8 cellular contexts compared by ENCODE assay signal in genomic region chr9:93094294-93095204, GRCh38. TPM values are rescaled to one million over a fixed set of nuclear protein-coding genes. Genes with fewer than 3 reads are reported as not detected.
DNase-seq lines count a peak whose midpoint lies in the region; ATAC-seq, FAIRE-seq and TF ChIP-seq lines count a peak whose summit lies in the region.

No MANE protein-coding gene starts in this region.

- ATAC-seq in HG02884 (IDR thresholded peaks at IDR 0.05; ENCODE audit: unreplicated experiment) (no peak), GM21825 (IDR thresholded peaks at IDR 0.05; ENCODE audit: unreplicated experiment) (no peak)

- peaks cover 77% of the 10 kb centered on the region for H3K4me1 Mint-ChIP-seq in activated naive CD8-positive, alpha-beta T cell treated with anti-CD3 and anti-CD28 coated beads for 36 hours

- H3K27ac Mint-ChIP-seq in activated naive CD8-positive, alpha-beta T cell treated with anti-CD3 and anti-CD28 coated beads for 36 hours = peak overlapping the region; percentile 95

- peak overlapping the region; percentile 81 for H3K4me3 Mint-ChIP-seq in activated naive CD8-positive, alpha-beta T cell treated with anti-CD3 and anti-CD28 coated beads for 36 hours

- TF ChIP-seq CTCF in D721Med (IDR thresholded peaks at IDR 0.05; ENCODE audit: insufficient read depth, missing control alignments) = no peak

- H3K27me3 Mint-ChIP-seq in activated naive CD8-positive, alpha-beta T cell treated with anti-CD3 and anti-CD28 coated beads for 36 hours = no peaks in the 10 kb centered on the region

- H3K9me3 Mint-ChIP-seq in activated naive CD8-positive, alpha-beta T cell treated with anti-CD3 and anti-CD28 coated beads for 36 hours = peaks cover 21% of the 10 kb centered on the region

- no peak for FAIRE-seq in D721Med (lab: Jason Lieb, UNC)

- DNase-seq in D721Med (ENCODE audit: insufficient read length, low spot score) = peak; percentile 6
- no peak for DNase-seq in Jurkat, Clone E6-1 (ENCODE audit: low read depth, low spot score)
- DNase-seq in activated naive CD8-positive, alpha-beta T cell treated with anti-CD3 and anti-CD28 coated beads for 36 hours = no peak
- DNase-seq in hippocampal formation (lab: John Stamatoyannopoulos, UW) = peak; percentile 40 to 49
- DNase-seq in retina = peak; percentile 31
- no peak for DNase-seq in COLO829 (ENCODE audit: low spot score)

- peak overlapping the region; percentile 74 for H3K4me3 ChIP-seq in Jurkat, Clone E6-1 (ENCODE audit: low read length)

- peaks cover 26% of the 10 kb centered on the region for H3K36me3 Mint-ChIP-seq in activated naive CD8-positive, alpha-beta T cell treated with anti-CD3 and anti-CD28 coated beads for 36 hours

RNA-seq across cellular contexts. Expression of gene CARD19, which starts 1.5 kb away (rescaled TPM):
- 26.0 TPM for polyA plus RNA-seq in Jurkat, Clone E6-1 (2012; ENCODE audit: insufficient read depth, insufficient read length)
- 10 to 100 TPM; 36.5 to 38.6 TPM for total RNA-seq in activated naive CD8-positive, alpha-beta T cell treated with anti-CD3 and anti-CD28 coated beads for 36 hours

RNA-seq across cellular contexts. Expression of gene SUSD3, which starts 36.0 kb away (rescaled TPM):
- polyA plus RNA-seq in Jurkat, Clone E6-1 (2012; ENCODE audit: insufficient read depth, insufficient read length) = not detected
- 10 to 100 TPM; 27.1 to 28.8 TPM for total RNA-seq in activated naive CD8-positive, alpha-beta T cell treated with anti-CD3 and anti-CD28 coated beads for 36 hours

RNA-seq across cellular contexts. Expression of gene NINJ1, which starts 39.5 kb away (rescaled TPM):
- polyA plus RNA-seq in Jurkat, Clone E6-1 (2012; ENCODE audit: insufficient read depth, insufficient read length) = 28.2 TPM
- 10 to 100 TPM; 74.9 to 77.8 TPM for total RNA-seq in activated naive CD8-positive, alpha-beta T cell treated with anti-CD3 and anti-CD28 coated beads for 36 hours

Comparison
In these comparisons a context has a peak if more than half of its experiments do, and no peak if none do; other contexts are left out.
1. DNase-seq: peak in D721Med (single experiment), hippocampal formation (2 of 2) and retina (single experiment); none in Jurkat, Clone E6-1 (single experiment), activated naive CD8-positive, alpha-beta T cell treated with anti-CD3 and anti-CD28 coated beads for 36 hours (single experiment) and COLO829 (single experiment).